In the genomic region with DNA sequence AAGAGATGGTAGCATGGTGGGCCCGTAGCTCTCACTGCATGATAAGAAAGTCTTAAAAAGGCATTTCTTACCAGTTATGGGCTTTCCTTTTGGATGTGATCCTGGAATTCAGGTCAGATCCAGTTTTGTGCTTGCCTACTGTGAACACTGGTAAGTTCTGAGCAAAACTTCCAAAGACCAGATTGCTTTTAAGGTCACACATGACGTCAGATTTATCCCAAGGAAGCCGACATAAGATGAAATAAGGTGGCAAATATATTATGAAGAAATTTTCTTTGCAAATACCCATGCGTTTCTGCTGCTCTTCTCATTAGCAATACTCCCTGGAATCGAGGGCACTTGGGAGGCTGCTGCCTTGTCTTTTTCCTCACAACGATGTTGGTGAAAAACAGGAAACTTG, we compare ENCODE assay signal across 29 cellular contexts.
DNase-seq lines count a peak whose midpoint lies in the region; ATAC-seq, FAIRE-seq and TF ChIP-seq lines count a peak whose summit lies in the region.
"Had no signal": no experiment of that assay in that cellular context is flagged by ENCODE, and none has a peak within 500 bp of the region (broad histone marks: within the 10 kb centered on the region; RNA-seq: fewer than 3 reads in every experiment).

No MANE protein-coding gene starts in this region.

- no peaks in the 10 kb centered on the region for H3K27me3 ChIP-seq in HepG2 (ENCODE audit: control insufficient read depth in 1 of 2, insufficient read depth in 2 of 2, low read length in 2 of 2)
- no peaks in the 10 kb centered on the region for H3K27me3 ChIP-seq in right lobe of liver
- H3K27me3 ChIP-seq: BE2C; BLaER1; BLaER1 treated with 17β-estradiol and CSF1 and Interleukin-3, amounts not matched to agents 10 nM and 100 nM had no signal

- H3K9me3 ChIP-seq in HepG2 (ENCODE audit: low read length) (no peaks in the 10 kb centered on the region), right lobe of liver (no peaks in the 10 kb centered on the region)
- H3K9me3 ChIP-seq: A549; BE2C; BLaER1; BLaER1 treated with 17β-estradiol and CSF1 and Interleukin-3, amounts not matched to agents 10 nM and 100 nM; Caco-2 had no signal

- no peak for TF ChIP-seq RAD21 in HepG2 (CRISPR knock-in tag; IDR thresholded peaks at IDR 0.05)

- TF ChIP-seq POLR2A in HepG2 (IDR thresholded peaks at IDR 0.05; ENCODE audit: insufficient read depth in 1 of 2, low read depth in 2 of 2, low read length in 2 of 2) (no peak), right lobe of liver (IDR thresholded peaks at IDR 0.05) (no peak)

- ATAC-seq in HepG2 (no peak), right lobe of liver (no peak)
- ATAC-seq: A549; CD8-positive, alpha-beta T cell had no signal

- no peak overlapping the region for H2AFZ ChIP-seq in HepG2 (ENCODE audit: low read length)

- H3K27ac ChIP-seq in HepG2 (ENCODE audit: extremely low read length, insufficient read depth, low read length) (no peak overlapping the region), right lobe of liver (no peak overlapping the region)
- H3K27ac ChIP-seq: 22Rv1; A549; BLaER1; BLaER1 treated with 17β-estradiol and CSF1 and Interleukin-3, amounts not matched to agents 10 nM and 100 nM; C4-2B had no signal

- intact Hi-C loops in HepG2 (cut with micrococcal nuclease; ENCODE audit: unreplicated experiment), result loop anchor here (5.0 kb wide), 1 partner anchor 1639 kb away; no protein-coding TSS in a partner anchor
- intact Hi-C loops in right lobe of liver (cut with DNase I), result no loop called here

- H3K79me2 ChIP-seq in HepG2 (ENCODE audit: insufficient read depth, low read length), result no peaks in the 10 kb centered on the region

- POLR2A ChIA-PET in HepG2 (lab: Yijun Ruan, JAX), result no interaction called here

- no peak overlapping the region for H3K4me2 ChIP-seq in HepG2 (ENCODE audit: low read depth, low read length)
- H3K4me2 ChIP-seq: A549; BLaER1; BLaER1 treated with 17β-estradiol and CSF1 and Interleukin-3, amounts not matched to agents 10 nM and 100 nM had no signal

- DNase-seq in HepG2 (ENCODE audit: low spot score) (no peak), right lobe of liver (no peak)
- DNase-seq: 8988T; ACHN; AML-193; BE2C; C1 segment of cervical spinal cord; Caco-2; Calu3; CD4-positive, alpha-beta memory T cell; CD4-positive, alpha-beta T cell; CD4-positive, CD25-positive, alpha-beta regulatory T cell; CD8-positive, alpha-beta memory T cell; CD8-positive, alpha-beta T cell; COR-L47; DMS 273 treated with DMSO at 0.1 percent for 48 hours; DMS153; DMS53; DMS79; DMS79 treated with DMSO at 0.1 percent for 48 hours; DND-41; EL had no signal

- in situ Hi-C loops in HepG2 (cut with HindIII; ENCODE audit: extremely low pct_ligation_motif_present, low pct_unique_long_range_greater_than_20kb), result no loop called here

- no peak for TF ChIP-seq EP300 in HepG2 (IDR thresholded peaks at IDR 0.05; ENCODE audit: low read depth in 2 of 2, low read length in 2 of 2)
- no peak for TF ChIP-seq EP300 in HepG2 (CRISPR knock-in tag; IDR thresholded peaks at IDR 0.05; ENCODE audit: borderline replicate concordance)

- H3K36me3 ChIP-seq in HepG2 (replicated peaks in 1 of 2; ENCODE audit: control insufficient read depth in 1 of 2, insufficient read depth in 2 of 2, low read length in 2 of 2) (no peaks in the 10 kb centered on the region), right lobe of liver (no peaks in the 10 kb centered on the region)
- H3K36me3 ChIP-seq: BE2C; BLaER1; BLaER1 treated with 17β-estradiol and CSF1 and Interleukin-3, amounts not matched to agents 10 nM and 100 nM had no signal

- WGBS in HepG2 (ENCODE audit: low lambda C conversion rate), result 2% methylated on average over 6 of the region's 6 CpGs
- WGBS in right lobe of liver (ENCODE audit: insufficient coverage, low coverage, low lambda C conversion rate, missing lambda C conversion rate), result 52% methylated on average over 6 of the region's 6 CpGs

- no peak for TF ChIP-seq CTCF in HepG2 (CRISPR knock-in tag; IDR thresholded peaks at IDR 0.05)
- no peak for TF ChIP-seq CTCF in right lobe of liver (IDR thresholded peaks at IDR 0.05)

- H3K4me1 ChIP-seq in HepG2 (ENCODE audit: insufficient read depth, low read length) (no peaks in the 10 kb centered on the region), right lobe of liver (no peaks in the 10 kb centered on the region)
- H3K4me1 ChIP-seq: A549; BE2C; BLaER1; BLaER1 treated with 17β-estradiol and CSF1 and Interleukin-3, amounts not matched to agents 10 nM and 100 nM; Caco-2 had no signal

- no TSS peak for BruUV-seq in HepG2 (replicated peaks; lab: Mats Ljungman, UMichigan)

- CTCF ChIA-PET in HepG2 (lab: Yijun Ruan, JAX; ENCODE audit: low intra/inter-chr PET ratio, low total read pairs), result no interaction called here

- H3K9ac ChIP-seq in HepG2 (ENCODE audit: insufficient read depth, low read depth, low read length), result no peak overlapping the region
- H3K9ac ChIP-seq: BLaER1; BLaER1 treated with 17β-estradiol and CSF1 and Interleukin-3, amounts not matched to agents 10 nM and 100 nM had no signal

- no peak overlapping the region for H3K4me3 ChIP-seq in HepG2 (replicated peaks in 1 of 3; ENCODE audit: insufficient read depth in 1 of 3, low read depth in 2 of 3, low read length in 3 of 3)
- no peak overlapping the region for H3K4me3 ChIP-seq in right lobe of liver
- H3K4me3 ChIP-seq: A549; BLaER1; BLaER1 treated with 17β-estradiol and CSF1 and Interleukin-3, amounts not matched to agents 10 nM and 100 nM had no signal

- no peaks in the 10 kb centered on the region for H4K20me1 ChIP-seq in HepG2 (ENCODE audit: insufficient read depth, low read length)
- H4K20me1 ChIP-seq: BLaER1; BLaER1 treated with 17β-estradiol and CSF1 and Interleukin-3, amounts not matched to agents 10 nM and 100 nM had no signal

- no peak for FAIRE-seq in HepG2 (lab: Jason Lieb, UNC)
- FAIRE-seq: A204.1, A549, D721Med had no signal

TF ChIP-seq in HepG2, 621 proteins besides CTCF, POLR2A, EP300 and RAD21:
- TF ChIP-seq ZNF597 (CRISPR knock-in tag; IDR thresholded peaks at IDR 0.05) (no peak), ZNF709 (CRISPR knock-in tag; IDR thresholded peaks at IDR 0.05) (no peak), ATF7 (IDR thresholded peaks at IDR 0.05) (peak; percentile 78), ATF7 (CRISPR knock-in tag; IDR thresholded peaks at IDR 0.05) (no peak), CREB1 (IDR thresholded peaks at IDR 0.05) (peak; percentile 83), CREB1 (CRISPR knock-in tag; IDR thresholded peaks at IDR 0.05) (no peak), EED (CRISPR knock-in tag; IDR thresholded peaks at IDR 0.05) (no peak)
